ENCODE assay signal across 8 cellular contexts in the genomic region with DNA sequence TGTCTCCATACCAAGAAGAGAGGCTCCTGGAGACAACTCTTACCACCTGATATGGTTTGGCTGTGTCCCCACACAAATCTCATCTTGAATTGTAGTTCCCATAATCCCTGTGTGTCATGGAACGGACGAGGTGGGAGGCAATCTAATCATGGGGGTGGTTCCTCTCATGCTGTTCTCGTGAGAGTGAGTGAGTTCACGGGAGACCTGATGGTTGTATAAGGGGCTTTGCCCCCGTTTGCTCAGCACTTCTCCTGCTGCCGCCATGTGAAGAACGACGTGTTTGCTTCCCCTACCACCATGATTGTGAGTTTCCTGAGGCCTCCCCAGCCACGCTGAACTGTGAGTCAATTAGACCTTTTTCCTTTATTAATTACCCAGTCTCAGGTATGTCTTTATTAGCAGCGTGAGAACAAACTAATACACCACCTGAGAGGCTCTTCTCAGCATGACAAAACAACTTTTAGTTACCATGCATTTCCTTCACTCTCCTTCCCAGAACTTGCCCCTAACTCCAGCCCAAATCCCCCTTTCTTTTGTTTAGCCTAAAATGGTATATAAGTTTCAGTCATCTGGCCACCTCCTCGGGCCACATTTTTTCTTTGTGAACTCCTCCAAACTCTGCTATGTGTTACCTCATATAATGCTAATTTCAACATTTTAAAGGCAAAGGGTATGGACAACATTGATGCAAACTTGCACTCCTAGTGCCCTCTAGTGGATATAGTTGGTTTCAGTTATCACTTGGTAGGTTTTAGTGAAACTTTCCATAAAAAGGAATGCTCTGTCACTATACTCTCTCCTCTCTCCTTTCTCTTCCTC. TPM values are rescaled to one million over a fixed set of nuclear protein-coding genes. Genes with fewer than 3 reads are reported as not detected.
DNase-seq lines count a peak whose midpoint lies in the region; ATAC-seq and TF ChIP-seq lines count a peak whose summit lies in the region.

No MANE protein-coding gene starts in this region.

- no peaks in the 10 kb centered on the region for H3K4me1 Mint-ChIP-seq in CD4-positive, alpha-beta T cell (ENCODE audit: low read depth)
- H3K4me1 Mint-ChIP-seq in brain, result peaks cover 4% of the 10 kb centered on the region

- no peaks in the 10 kb centered on the region for H3K27me3 ChIP-seq in CD4-positive, alpha-beta T cell (ENCODE audit: control insufficient read depth, insufficient read depth, low read length)
- H3K27me3 ChIP-seq in uterus, result no peaks in the 10 kb centered on the region

- H3K4me1 ChIP-seq in uterus, result no peaks in the 10 kb centered on the region

- H3K36me3 ChIP-seq in uterus, result no peaks in the 10 kb centered on the region

- CTCF ChIA-PET in CD4-positive, alpha-beta T cell (lab: Charles Lee), result no interaction called here

- H3K9me3 ChIP-seq in CD4-positive, alpha-beta T cell (ENCODE audit: control insufficient read depth, low read length), result no peaks in the 10 kb centered on the region
- no peaks in the 10 kb centered on the region for H3K9me3 ChIP-seq in uterus

- POLR2A ChIA-PET in CD4-positive, alpha-beta T cell (lab: Charles Lee), result no interaction called here

- no peak overlapping the region for H3K27ac ChIP-seq in CD4-positive, alpha-beta T cell (ENCODE audit: low read depth, low read length)
- H3K27ac ChIP-seq in uterus, result no peak overlapping the region

- TF ChIP-seq POLR2A in uterus (IDR thresholded peaks at IDR 0.05), result no peak

- intact Hi-C loops in CD4-positive, alpha-beta T cell (cut with DNase I, micrococcal nuclease), result loop anchor here (2.0 to 5.0 kb wide), 2 partner anchors 138 to 263 kb away; no protein-coding TSS in a partner anchor
- intact Hi-C loops in uterus (cut with DNase I; ENCODE audit: low total_unique reads), result no loop called here

- ATAC-seq in CD4-positive, alpha-beta T cell (ENCODE audit: poor library complexity), result no peak
- peak; percentile 69 for ATAC-seq in GM18858 (IDR thresholded peaks at IDR 0.05; ENCODE audit: unreplicated experiment)
- ATAC-seq in HG03378 (IDR thresholded peaks at IDR 0.05; ENCODE audit: unreplicated experiment), result peak; percentile 87

- H3K4me3 ChIP-seq in uterus, result no peak overlapping the region

- H3K9me3 Mint-ChIP-seq in CD4-positive, alpha-beta T cell, result no peaks in the 10 kb centered on the region
- H3K9me3 Mint-ChIP-seq in brain, result peaks cover 0 to 2% (median 0%) of the 10 kb centered on the region in 5 experiments

- TF ChIP-seq CTCF in CD4-positive, alpha-beta T cell (IDR thresholded peaks at IDR 0.05), result peak; percentile 89
- TF ChIP-seq CTCF in brain (conservative IDR thresholded peaks at IDR 0.05), result peak; percentile 81 to 86
- TF ChIP-seq CTCF in uterus (IDR thresholded peaks at IDR 0.05), result peak; percentile 34 to 45 (median 40)

- no peak for DNase-seq in CD4-positive, alpha-beta T cell
- DNase-seq in NCI-H526 treated with DMSO at 0.1 percent for 48 hours (lab: John Stamatoyannopoulos, UW) (peak; percentile 8), kidney glomerular epithelial cell (lab: John Stamatoyannopoulos, UW) (peak; percentile 53), uterus (no peak)
- no peak for DNase-seq in activated effector memory CD4-positive, alpha-beta T cell treated with Interleukin-2 at 50 U/mL for 16 hours

- H3K4me3 Mint-ChIP-seq in CD4-positive, alpha-beta T cell, result no peak overlapping the region
- no peak overlapping the region for H3K4me3 Mint-ChIP-seq in brain

- no peak overlapping the region for H3K27ac Mint-ChIP-seq in CD4-positive, alpha-beta T cell
- H3K27ac Mint-ChIP-seq in brain, result no peak overlapping the region

- no peaks in the 10 kb centered on the region for H3K27me3 Mint-ChIP-seq in CD4-positive, alpha-beta T cell
- H3K27me3 Mint-ChIP-seq in brain, result no peaks in the 10 kb centered on the region

- H3K36me3 Mint-ChIP-seq in CD4-positive, alpha-beta T cell (ENCODE audit: low read depth), result no peaks in the 10 kb centered on the region
- no peaks in the 10 kb centered on the region for H3K36me3 Mint-ChIP-seq in brain

RNA-seq across cellular contexts. Expression of gene SLC25A52, which starts 58.6 kb away (rescaled TPM):
- not detected for total RNA-seq in CD4-positive, alpha-beta T cell
- not detected for polyA plus RNA-seq in brain (ENCODE audit: insufficient read depth, low read depth, low replicate concordance)
- total RNA-seq in uterus, result not detected

Comparison
In these comparisons a context has a peak if more than half of its experiments do, and no peak if none do; other contexts are left out.
1. DNase-seq: peak in NCI-H526 treated with DMSO at 0.1 percent for 48 hours (single experiment) and kidney glomerular epithelial cell (single experiment); none in CD4-positive, alpha-beta T cell (0 of 10), uterus (0 of 2) and activated effector memory CD4-positive, alpha-beta T cell treated with Interleukin-2 at 50 U/mL for 16 hours (single experiment).
2. Peak in every context shown above with its lines, with median percentiles within 50 percentile points of each other: CTCF ChIP-seq.